Comparison of ENCODE assay signal across 19 cellular contexts in the genomic region with DNA sequence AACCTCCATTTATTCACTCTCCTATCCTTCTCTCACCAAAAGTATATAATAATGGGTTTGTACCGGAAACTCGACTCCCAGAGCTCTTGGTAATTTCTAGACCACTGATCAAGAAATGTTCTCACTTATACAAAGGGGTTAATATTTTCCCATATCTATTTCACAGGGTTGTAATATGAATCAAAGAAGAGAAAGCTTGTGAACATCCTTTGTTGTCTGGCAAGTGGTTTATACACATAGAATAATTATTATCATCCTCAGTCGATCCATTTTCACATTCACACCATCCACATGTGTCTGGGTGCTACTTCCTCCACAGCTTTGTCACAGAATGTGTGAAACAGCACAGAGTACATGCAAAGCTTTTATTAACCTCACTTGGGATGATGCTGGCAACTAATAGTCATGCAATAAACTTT. TPM values are rescaled to one million over a fixed set of nuclear protein-coding genes. Genes with fewer than 3 reads are reported as not detected.
A peak's percentile ranks its signal among the peaks of the same experiment; 100 is the strongest.
DNase-seq lines count a peak whose midpoint lies in the region; ATAC-seq and TF ChIP-seq lines count a peak whose summit lies in the region.
"Had no signal": no experiment of that assay in that cellular context is flagged by ENCODE, and none has a peak within 500 bp of the region (broad histone marks: within the 10 kb centered on the region; RNA-seq: fewer than 3 reads in every experiment).

No MANE protein-coding gene starts in this region.

- H3K27me3 Mint-ChIP-seq in CD8-positive, alpha-beta T cell (ENCODE audit: low read depth), result no peaks in the 10 kb centered on the region
- no peaks in the 10 kb centered on the region for H3K27me3 Mint-ChIP-seq in activated T-helper 17 cell treated with anti-CD3 and anti-CD28 coated beads, Interleukin-2, amount 50 U/mL, for 72 hours
- H3K27me3 Mint-ChIP-seq in natural killer cell (ENCODE audit: low read depth in 2 of 2), result peaks cover 18 to 20% of the 10 kb centered on the region in 2 donors

- no peak overlapping the region for H3K4me3 ChIP-seq in CD8-positive, alpha-beta T cell (ENCODE audit: low read depth, low read length)
- no peak overlapping the region for H3K4me3 ChIP-seq in GM12865 (ENCODE audit: low read depth, low read length)
- H3K4me3 ChIP-seq: A549, SJSA1 had no signal

- intact Hi-C loops in CD8-positive, alpha-beta T cell (cut with DNase I, micrococcal nuclease), result no loop called here
- intact Hi-C loops in natural killer cell (cut with micrococcal nuclease), result loop anchor here (5.0 kb wide), 1 partner anchor 41 kb away; no protein-coding TSS in a partner anchor

- TF ChIP-seq CTCF in CD8-positive, alpha-beta T cell (IDR thresholded peaks at IDR 0.05), result no peak
- TF ChIP-seq CTCF in GM12865 (IDR thresholded peaks at IDR 0.05; ENCODE audit: insufficient read depth, low read depth, low read length, missing control alignments), result no peak
- TF ChIP-seq CTCF in natural killer cell (IDR thresholded peaks at IDR 0.05), result no peak

- POLR2A ChIA-PET in CD8-positive, alpha-beta T cell (lab: Charles Lee), result interaction anchor here (2.2 kb wide), 1 partner anchor 29 kb away, joined by 7 read pairs; the partner anchor contains the start of gene STT3B

- no peaks in the 10 kb centered on the region for H3K9me3 ChIP-seq in CD8-positive, alpha-beta T cell (ENCODE audit: low read length)
- H3K9me3 ChIP-seq: A549, BE2C, SJSA1 had no signal

- H3K4me3 Mint-ChIP-seq in CD8-positive, alpha-beta T cell, result no peak overlapping the region
- H3K4me3 Mint-ChIP-seq in activated T-helper 17 cell treated with anti-CD3 and anti-CD28 coated beads, Interleukin-2, amount 50 U/mL, for 72 hours, result no peak overlapping the region
- H3K4me3 Mint-ChIP-seq in natural killer cell, result peak overlapping the region; percentile 69

- H3K4me1 ChIP-seq in CD8-positive, alpha-beta T cell (ENCODE audit: insufficient read depth, low read length), result peaks cover 10% of the 10 kb centered on the region
- H3K4me1 ChIP-seq: A549, BE2C, SJSA1 had no signal

- peaks cover 36% of the 10 kb centered on the region for H3K4me1 Mint-ChIP-seq in CD8-positive, alpha-beta T cell (ENCODE audit: low read depth)
- H3K4me1 Mint-ChIP-seq in activated T-helper 17 cell treated with anti-CD3 and anti-CD28 coated beads, Interleukin-2, amount 50 U/mL, for 72 hours, result peaks cover 17% of the 10 kb centered on the region
- peaks cover 28 to 43% of the 10 kb centered on the region in 2 donors for H3K4me1 Mint-ChIP-seq in natural killer cell

- no peaks in the 10 kb centered on the region for H3K36me3 Mint-ChIP-seq in CD8-positive, alpha-beta T cell
- no peaks in the 10 kb centered on the region for H3K36me3 Mint-ChIP-seq in activated T-helper 17 cell treated with anti-CD3 and anti-CD28 coated beads, Interleukin-2, amount 50 U/mL, for 72 hours (ENCODE audit: low read depth)
- H3K36me3 Mint-ChIP-seq in natural killer cell, result no peaks in the 10 kb centered on the region

- DNase-seq in CD8-positive, alpha-beta T cell, result no peak
- DNase-seq in GM12865 (ENCODE audit: low read depth) (peak; percentile 18), natural killer cell (no peak), kidney glomerular epithelial cell (lab: John Stamatoyannopoulos, UW) (no peak)
- DNase-seq: BE2C, DMS79, KBM-7, MM.1S, NCI-H1048, NCI-H187, NCI-H446 treated with DMSO at 0.1 percent for 48 hours, NCI-H526 treated with DMSO at 0.1 percent for 48 hours had no signal

- no peaks in the 10 kb centered on the region for H3K36me3 ChIP-seq in CD8-positive, alpha-beta T cell (ENCODE audit: insufficient read depth, low read length)
- H3K36me3 ChIP-seq: BE2C, SJSA1 had no signal

- no peaks in the 10 kb centered on the region for H3K27me3 ChIP-seq in CD8-positive, alpha-beta T cell (ENCODE audit: insufficient read depth, low read length)
- H3K27me3 ChIP-seq: BE2C, SJSA1 had no signal

- H3K9me3 Mint-ChIP-seq in CD8-positive, alpha-beta T cell, result no peaks in the 10 kb centered on the region
- H3K9me3 Mint-ChIP-seq in activated T-helper 17 cell treated with anti-CD3 and anti-CD28 coated beads, Interleukin-2, amount 50 U/mL, for 72 hours, result no peaks in the 10 kb centered on the region
- no peaks in the 10 kb centered on the region for H3K9me3 Mint-ChIP-seq in natural killer cell

- peak; percentile 69 for ATAC-seq in CD8-positive, alpha-beta T cell
- peak; percentile 49 for ATAC-seq in activated T-helper 17 cell treated with anti-CD3 and anti-CD28 coated beads, Interleukin-2, amount 50 U/mL, for 72 hours (replicated peaks)
- ATAC-seq in natural killer cell (peak; percentile 92 to 96 (median 94)), HG03159 (IDR thresholded peaks at IDR 0.05; ENCODE audit: unreplicated experiment) (no peak), GM18498 (IDR thresholded peaks at IDR 0.05; ENCODE audit: unreplicated experiment) (no peak)
- ATAC-seq: A549, Right ventricle myocardium inferior had no signal

- H3K27ac Mint-ChIP-seq in CD8-positive, alpha-beta T cell, result no peak overlapping the region
- H3K27ac Mint-ChIP-seq in activated T-helper 17 cell treated with anti-CD3 and anti-CD28 coated beads, Interleukin-2, amount 50 U/mL, for 72 hours, result no peak overlapping the region
- H3K27ac Mint-ChIP-seq in natural killer cell, result peak overlapping the region; percentile 58

- no peak overlapping the region for H3K27ac ChIP-seq in CD8-positive, alpha-beta T cell (ENCODE audit: low read depth, low read length)
- H3K27ac ChIP-seq: A549, HL-60, SJSA1 had no signal

- CTCF ChIA-PET in CD8-positive, alpha-beta T cell (lab: Charles Lee), result interaction anchor here (1.3 kb wide), 1 partner anchor 23 kb away, joined by 3 read pairs; no protein-coding TSS in a partner anchor

RNA-seq across cellular contexts. Expression of gene STT3B, which starts 29.9 kb away (rescaled TPM):
- total RNA-seq in CD8-positive, alpha-beta T cell, result 10 to 100 TPM; 80.4 to 85.7 TPM
- 100 to 1,000 TPM in 1 of 2 donors, 10 to 100 TPM in 1; 88.9 to 155 TPM for total RNA-seq in activated T-helper 17 cell treated with anti-CD3 and anti-CD28 coated beads, Interleukin-2, amount 50 U/mL, for 72 hours
- 100 to 1,000 TPM in 1 of 3 donors, 10 to 100 TPM in 2; 83.4 to 132 (median 99.0) TPM for total RNA-seq in natural killer cell

Comparison
In these comparisons a context has a peak if more than half of its experiments do, and no peak if none do; other contexts are left out.
1. ATAC-seq: peak in CD8-positive, alpha-beta T cell (single experiment), activated T-helper 17 cell treated with anti-CD3 and anti-CD28 coated beads, Interleukin-2, amount 50 U/mL, for 72 hours (single experiment) and natural killer cell (3 of 3); none in HG03159 (single experiment) and GM18498 (single experiment).
2. H3K27ac Mint-ChIP-seq: peak in natural killer cell (2 of 2); none in CD8-positive, alpha-beta T cell (single experiment) and activated T-helper 17 cell treated with anti-CD3 and anti-CD28 coated beads, Interleukin-2, amount 50 U/mL, for 72 hours (single experiment).